In genomic region chr4:15670576-15670975, GRCh38 we compare ENCODE assay signal across 28 cellular contexts.
"Had no signal": no experiment of that assay in that cellular context is flagged by ENCODE, and none has a peak within 500 bp of the region (broad histone marks: within the 10 kb centered on the region; RNA-seq: fewer than 3 reads in every experiment).

No MANE protein-coding gene starts in this region.

- H3K4me1 ChIP-seq: breast epithelium, vagina had no signal

- H3K27ac ChIP-seq: breast epithelium, gastrocnemius medialis, ovary, skin epidermis, thoracic aorta, upper lobe of left lung, vagina, WERI-Rb-1 had no signal

- H3K36me3 ChIP-seq: breast epithelium, gastrocnemius medialis, ovary, thoracic aorta, upper lobe of left lung, vagina had no signal

- DNase-seq: activated CD4-positive, alpha-beta memory T cell treated with anti-CD3 and anti-CD28 coated beads, Interleukin-2, amount 10 ng/mL, durations not matched to agents 7 days and 5 days; activated CD4-positive, alpha-beta T cell treated with anti-CD3 and anti-CD28 coated beads for 1 hour; activated CD4-positive, alpha-beta T cell treated with anti-CD3 and anti-CD28 coated beads, Interleukin-2, amount 10 ng/mL, durations not matched to agents 7 days and 5 days; activated CD8-positive, alpha-beta memory T cell treated with anti-CD3 and anti-CD28 coated beads, Interleukin-2, amount 50 U/mL, for 48 hours; activated gamma-delta T cell; activated naive CD8-positive, alpha-beta T cell treated with anti-CD3 and anti-CD28 coated beads, Interleukin-2, amount 50 U/mL, for 24 hours; activated T-cell treated with anti-CD3 and anti-CD28 coated beads, Interleukin-2, amount 50 U/mL, for 24 hours; amygdala; central memory CD4-positive, alpha-beta T cell; dermis blood vessel endothelial cell; effector CD8-positive, alpha-beta T cell; gastrocnemius medialis; head of caudate nucleus; hippocampal formation; left cardiac atrium; left ventricle myocardium superior; mucosa of descending colon; ovary; stimulated activated CD4-positive, alpha-beta T cell treated with anti-CD3 and anti-CD28 coated beads, Interleukin-12 subunit alpha, Interleukin-12 subunit beta, amount 100 ng/mL, for 4 hours; stimulated activated CD4-positive, alpha-beta T cell treated with anti-CD3 and anti-CD28 coated beads, Interleukin-4, amount 100 ng/mL, for 1 hour; T-helper 9 cell; upper lobe of left lung; WERI-Rb-1 had no signal

- H3K27me3 ChIP-seq: breast epithelium, gastrocnemius medialis, ovary, upper lobe of left lung, vagina had no signal

- H3K4me3 ChIP-seq: breast epithelium, gastrocnemius medialis, mucosa of descending colon, ovary, skin epidermis, thoracic aorta, upper lobe of left lung, vagina had no signal

- H3K9me3 ChIP-seq: breast epithelium, gastrocnemius medialis, mucosa of descending colon, ovary, thoracic aorta, upper lobe of left lung, vagina had no signal

- ATAC-seq: activated naive CD8-positive, alpha-beta T cell treated with anti-CD3 and anti-CD28 coated beads, Interleukin-2, amount 50 U/mL, for 24 hours; gastrocnemius medialis; left cardiac atrium; left ventricle myocardium superior; mucosa of descending colon; sciatic nerve had no signal
